In the genomic region with DNA sequence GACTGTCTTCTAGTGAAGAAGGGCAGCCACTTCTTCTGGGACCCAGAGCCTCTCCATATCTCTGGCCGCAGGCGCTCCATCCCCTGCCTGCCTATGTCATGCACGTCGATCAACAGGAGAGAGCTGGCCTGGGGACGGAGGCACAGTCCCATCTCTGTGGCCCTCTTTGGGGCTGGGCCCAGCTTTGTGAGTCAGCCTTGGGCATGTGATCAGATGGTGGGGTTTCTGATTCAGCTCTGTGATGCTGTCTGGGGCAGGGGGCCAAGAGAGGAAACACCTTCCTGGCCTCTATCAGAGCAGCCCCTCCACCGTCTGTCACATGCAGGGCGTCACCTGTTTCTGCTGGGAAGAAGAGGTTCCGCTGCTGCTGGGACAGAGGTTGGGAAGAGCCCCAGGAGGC, we compare ENCODE assay signal across 19 cellular contexts.
DNase-seq lines count a peak whose midpoint lies in the region; ATAC-seq, FAIRE-seq and TF ChIP-seq lines count a peak whose summit lies in the region.
"Had no signal": no experiment of that assay in that cellular context is flagged by ENCODE, and none has a peak within 500 bp of the region (broad histone marks: within the 10 kb centered on the region; RNA-seq: fewer than 3 reads in every experiment).

No MANE protein-coding gene starts in this region.

- no peak overlapping the region for H4K8ac ChIP-seq in IMR-90 (ENCODE audit: low read depth in 2 of 2, low read length in 2 of 2)

- FAIRE-seq in kidney (lab: Jason Lieb, UNC) = no peak
- FAIRE-seq: G401.6, TTC549 had no signal

- no peak overlapping the region for H4K91ac ChIP-seq in IMR-90 (ENCODE audit: insufficient read depth, low read depth, low read length)

- H3K9me1 ChIP-seq in IMR-90 (ENCODE audit: insufficient read depth, low read length) = 0 out of 2 replicates have a peak, but pooled peaks cover 5% of the 10 kb centered on the region

- H3K79me1 ChIP-seq in IMR-90 (ENCODE audit: low read depth in 1 of 2, low read length in 2 of 2) = no peaks in the 10 kb centered on the region

- H3K27me3 ChIP-seq in IMR-90 (ENCODE audit: control insufficient read depth, insufficient read depth, low read length) (no peaks in the 10 kb centered on the region), brain microvascular endothelial cell (replicated peaks) (no peaks in the 10 kb centered on the region)
- H3K27me3 ChIP-seq: adrenal gland, ovary, SJSA1, tibial nerve had no signal

- H3K9me3 ChIP-seq in IMR-90 (ENCODE audit: control insufficient read depth, insufficient read depth, low read length) (no peaks in the 10 kb centered on the region), kidney (ENCODE audit: control insufficient read depth in 1 of 2, low read length in 2 of 2) (no peaks in the 10 kb centered on the region)
- H3K9me3 ChIP-seq: adrenal gland, ovary, SJSA1, tibial nerve had no signal

- no peaks in the 10 kb centered on the region for H4K20me1 ChIP-seq in IMR-90 (ENCODE audit: insufficient read depth, low read length)

- H3K4me1 ChIP-seq in IMR-90 (ENCODE audit: control insufficient read depth, insufficient read depth, low read length) (peaks cover 4% of the 10 kb centered on the region), kidney (ENCODE audit: control insufficient read depth in 1 of 2, insufficient read depth in 1 of 2, low read depth in 1 of 2, low read length in 2 of 2) (no peaks in the 10 kb centered on the region)

- no peak overlapping the region for H4K5ac ChIP-seq in IMR-90 (ENCODE audit: low read depth, low read length)

- no peak overlapping the region for H2BK120ac ChIP-seq in IMR-90 (ENCODE audit: low read depth, low read length)

- no TSS peak for BruUV-seq in IMR-90 (replicated peaks; lab: Mats Ljungman, UMichigan)

- TF ChIP-seq RAD21 in IMR-90 (IDR thresholded peaks at IDR 0.05; ENCODE audit: low read length) = no peak

- no peak overlapping the region for H2AK9ac ChIP-seq in IMR-90 (replicated peaks; ENCODE audit: low read depth, low read length, poor library complexity)

- no peak overlapping the region for H3K56ac ChIP-seq in IMR-90 (ENCODE audit: extremely low read depth, insufficient read depth, low read length)

- no peak overlapping the region for H3K27ac ChIP-seq in IMR-90 (ENCODE audit: insufficient read depth, low read length)
- H3K27ac ChIP-seq in brain microvascular endothelial cell = no peak overlapping the region
- no peak overlapping the region for H3K27ac ChIP-seq in kidney (ENCODE audit: low read depth in 2 of 2, low read length in 2 of 2)
- H3K27ac ChIP-seq: adrenal gland, HL-60, ovary, SJSA1 had no signal

- CTCF ChIA-PET in IMR-90 (lab: Yijun Ruan, JAX) = interaction anchor here (0.9 to 2.3 kb wide), 6 partner anchors 28 to 109 kb away, joined by 3 to 14 read pairs (median 8); no protein-coding TSS in a partner anchor

- in situ Hi-C loops in IMR-90 (cut with MboI; ENCODE audit: low sequenced_read_pairs) (loop anchor here (5.0 to 10.0 kb wide), 2 partner anchors 97 to 994 kb away; no protein-coding TSS in a partner anchor), brain microvascular endothelial cell (cut with HindIII; ENCODE audit: low pct_ligation_motif_present, low sequenced_read_pairs) (no loop called here)

- H2AK5ac ChIP-seq in IMR-90 (ENCODE audit: low read depth, low read length) = no peak overlapping the region

- H3K4me3 ChIP-seq in IMR-90 (ENCODE audit: insufficient read depth, low read depth, low read length) = no peak overlapping the region
- H3K4me3 ChIP-seq in brain microvascular endothelial cell (ENCODE audit: low read depth, low read length) = no peak overlapping the region
- no peak overlapping the region for H3K4me3 ChIP-seq in kidney (ENCODE audit: low read length in 2 of 2)
- H3K4me3 ChIP-seq: adrenal gland, GM23338, ovary, SJSA1, tibial nerve had no signal

- TF ChIP-seq CTCF in IMR-90 (conservative IDR thresholded peaks at IDR 0.05; ENCODE audit: low read depth, low read length) (no peak), brain microvascular endothelial cell (IDR thresholded peaks at IDR 0.05; ENCODE audit: low read depth, low read length, missing control alignments) (no peak), kidney (IDR thresholded peaks at IDR 0.05; ENCODE audit: borderline replicate concordance, extremely low read depth, insufficient read depth) (no peak)

- intact Hi-C loops in IMR-90 (cut with micrococcal nuclease) = loop anchor here (2.0 to 5.0 kb wide), 2 partner anchors 92 to 992 kb away; no protein-coding TSS in a partner anchor
- intact Hi-C loops in left ventricle myocardium superior (cut with micrococcal nuclease) = loop anchor here (5.0 kb wide), 2 partner anchors 82 to 97 kb away; no protein-coding TSS in a partner anchor
- intact Hi-C loops in kidney (cut with DNase I) = loop anchor here (10.0 kb wide), 1 partner anchor 94 kb away; no protein-coding TSS in a partner anchor

- H2AFZ ChIP-seq in IMR-90 (replicated peaks; ENCODE audit: low read length, poor library complexity) = no peak overlapping the region
- H2AFZ ChIP-seq: GM23338 had no signal

- H3K18ac ChIP-seq in IMR-90 (ENCODE audit: low read depth, low read length) = no peak overlapping the region

- POLR2A ChIA-PET in IMR-90 (lab: Charles Lee; ENCODE audit: unreplicated experiment) = no interaction called here

- ATAC-seq in IMR-90 (ENCODE audit: low read depth) = no peak
- ATAC-seq in left ventricle myocardium superior = no peak
- no peak for ATAC-seq in HG02852 (IDR thresholded peaks at IDR 0.05; ENCODE audit: unreplicated experiment)

- dilution Hi-C loops in IMR-90 (cut with HindIII; ENCODE audit: low sequenced_read_pairs, unreplicated experiment) = no loop called here

- H3K4me2 ChIP-seq in IMR-90 (ENCODE audit: low read depth, low read length) = no peak overlapping the region
- H3K4me2 ChIP-seq: GM23338 had no signal

- 97% methylated on average over 3 of the region's 8 CpGs; no CpG with 5 or more reads in 1 of the 2 experiments for WGBS in IMR-90 (ENCODE audit: extremely low coverage in 2 of 2, insufficient read length in 1 of 2), 2 experiments

- no peak overlapping the region for H2BK15ac ChIP-seq in IMR-90 (ENCODE audit: low read depth, low read length)

- H2BK20ac ChIP-seq in IMR-90 (ENCODE audit: low read depth, low read length) = no peak overlapping the region

- H3K4ac ChIP-seq in IMR-90 (ENCODE audit: low read depth, low read length) = no peak overlapping the region

- no peak overlapping the region for H3K23ac ChIP-seq in IMR-90 (ENCODE audit: low read depth, low read length)

- peaks cover 1% of the 10 kb centered on the region; the same call in 1 of the 2 replicates for H3K36me3 ChIP-seq in IMR-90 (ENCODE audit: control insufficient read depth, insufficient read depth, low read length)
- H3K36me3 ChIP-seq in brain microvascular endothelial cell (replicated peaks) = no peaks in the 10 kb centered on the region
- peaks cover 0 to 3% of the 10 kb centered on the region in 2 donors for H3K36me3 ChIP-seq in kidney (ENCODE audit: control insufficient read depth in 1 of 2, insufficient read depth in 2 of 2, low read length in 2 of 2)
- H3K36me3 ChIP-seq: ovary had no signal

- H3K9ac ChIP-seq in IMR-90 (ENCODE audit: low read depth, low read length) (no peak overlapping the region), kidney (ENCODE audit: low read length in 2 of 2) (no peak overlapping the region)

- TF ChIP-seq POLR2A in IMR-90 (IDR thresholded peaks at IDR 0.05; ENCODE audit: low read depth, low read length) = no peak

- H3K14ac ChIP-seq in IMR-90 (replicated peaks; ENCODE audit: low read depth, low read length) = no peak overlapping the region

- DNase-seq in IMR-90 (peak; percentile 35), brain microvascular endothelial cell (peak; percentile 20), lung microvascular endothelial cell (ENCODE audit: low read depth in 2 of 2) (peak; percentile 24 to 59), left ventricle myocardium superior (no peak), iPS-NIHi7 (ENCODE audit: extremely low spot score) (no peak), kidney (no peak)
- DNase-seq: AML-193, NCI-H1105, NCI-H2029, NCI-H69 had no signal

- H2BK5ac ChIP-seq in IMR-90 (ENCODE audit: low read depth, low read length, poor library complexity, severe bottlenecking) = no peak overlapping the region

TF ChIP-seq in IMR-90, 13 proteins besides CTCF, POLR2A, EP300 and RAD21:
- peak; percentile 60 for TF ChIP-seq USF2 (IDR thresholded peaks at IDR 0.05; ENCODE audit: low read depth, low read length)
- no peak for TF ChIP-seq BHLHE40 (IDR thresholded peaks at IDR 0.05; ENCODE audit: low read depth, low read length)
- no peak for TF ChIP-seq CHD1 (IDR thresholded peaks at IDR 0.05; ENCODE audit: low read depth, low read length)
- no peak for TF ChIP-seq NFE2L2 (IDR thresholded peaks at IDR 0.05; ENCODE audit: low read depth, low read length)
- no peak for TF ChIP-seq CEBPB (IDR thresholded peaks at IDR 0.05; ENCODE audit: low read depth, low read length)
TF ChIP-seq in IMR-90: peak in this region for 1.

Comparison
In these comparisons a context has a peak if more than half of its experiments do, and no peak if none do; other contexts are left out.
1. DNase-seq: peak in IMR-90 (single experiment), brain microvascular endothelial cell (single experiment) and lung microvascular endothelial cell (2 of 2); none in left ventricle myocardium superior (single experiment), iPS-NIHi7 (single experiment) and kidney (single experiment).